ENCODE assay signal across 22 cellular contexts in genomic region chr1:44108241-44108640, GRCh38. TPM values are rescaled to one million over a fixed set of nuclear protein-coding genes. Genes with fewer than 3 reads are reported as not detected.
DNase-seq lines count a peak whose midpoint lies in the region; ATAC-seq, FAIRE-seq and TF ChIP-seq lines count a peak whose summit lies in the region.
"Had no signal": no experiment of that assay in that cellular context is flagged by ENCODE, and none has a peak within 500 bp of the region (broad histone marks: within the 10 kb centered on the region; RNA-seq: fewer than 3 reads in every experiment).

No MANE protein-coding gene starts in this region.

- intact Hi-C loops in HepG2 (cut with micrococcal nuclease; ENCODE audit: unreplicated experiment) = no loop called here

- H3K9ac ChIP-seq in HepG2 (ENCODE audit: insufficient read depth, low read depth, low read length) = no peak overlapping the region

- H3K27ac ChIP-seq in HepG2 (ENCODE audit: extremely low read length, insufficient read depth, low read length) = no peak overlapping the region
- H3K27ac ChIP-seq: A549, epithelial cell of prostate, ovary, skin epidermis, transverse colon had no signal

- no peak overlapping the region for H2AFZ ChIP-seq in HepG2 (ENCODE audit: low read length)

- POLR2A ChIA-PET in AG04449 (lab: Yijun Ruan, JAX) = no interaction called here
- POLR2A ChIA-PET in HepG2 (lab: Yijun Ruan, JAX) = no interaction called here

- TF ChIP-seq EP300 in HepG2 (IDR thresholded peaks at IDR 0.05; ENCODE audit: low read depth in 2 of 2, low read length in 2 of 2) = no peak
- TF ChIP-seq EP300 in HepG2 (CRISPR knock-in tag; IDR thresholded peaks at IDR 0.05; ENCODE audit: borderline replicate concordance) = no peak

- DNase-seq in AG04449 (ENCODE audit: low read depth, low spot score) (peak; percentile 9), HS-5 (ENCODE audit: low read depth) (peak; percentile 18), astrocyte of the cerebellum (ENCODE audit: low read depth) (peak; percentile 4), hepatic stellate cell (ENCODE audit: low spot score) (peak; percentile 37), GM12891 (ENCODE audit: insufficient read length, low spot score) (no peak), HepG2 (ENCODE audit: low spot score) (no peak)
- DNase-seq: activated CD4-positive, alpha-beta memory T cell treated with anti-CD3 and anti-CD28 coated beads for 36 hours; hypothalamus; NCI-H1694 treated with DMSO at 0.1 percent for 48 hours; NCI-H510A treated with DMSO at 0.1 percent for 48 hours; ovary; transverse colon had no signal

- H3K79me2 ChIP-seq in HepG2 (ENCODE audit: insufficient read depth, low read length) = no peaks in the 10 kb centered on the region

- no peak overlapping the region for H3K4me3 ChIP-seq in AG04449 (ENCODE audit: low read depth, low read length)
- no peak overlapping the region for H3K4me3 ChIP-seq in astrocyte of the cerebellum (ENCODE audit: low read depth, low read length)
- no peak overlapping the region for H3K4me3 ChIP-seq in HepG2 (replicated peaks in 1 of 3; ENCODE audit: insufficient read depth in 1 of 3, low read depth in 2 of 3, low read length in 3 of 3)
- H3K4me3 ChIP-seq: A549, ovary, skin epidermis, transverse colon had no signal

- no peak for FAIRE-seq in GM12891 (lab: Jason Lieb, UNC)
- no peak for FAIRE-seq in HepG2 (lab: Jason Lieb, UNC)
- FAIRE-seq: A549, colon, D721Med, GM18507 had no signal

- BruUV-seq in HepG2 (replicated peaks; lab: Mats Ljungman, UMichigan) = no TSS peak

- H3K4me2 ChIP-seq in HepG2 (ENCODE audit: low read depth, low read length) = no peak overlapping the region
- H3K4me2 ChIP-seq: A549 had no signal

- CTCF ChIA-PET in AG04449 (lab: Yijun Ruan, JAX) (interaction anchor here (0.5 to 1.3 kb wide), 4 partner anchors 26 to 103 kb away, joined by 3 to 4 read pairs (median 3); no protein-coding TSS in a partner anchor), HepG2 (lab: Yijun Ruan, JAX; ENCODE audit: low intra/inter-chr PET ratio, low total read pairs) (no interaction called here)

- TF ChIP-seq CTCF in AG04449 (IDR thresholded peaks at IDR 0.05; ENCODE audit: insufficient read depth, low read length, missing control alignments) (no peak), astrocyte of the cerebellum (IDR thresholded peaks at IDR 0.05; ENCODE audit: low read depth, low read length, missing control alignments) (no peak), HepG2 (CRISPR knock-in tag; IDR thresholded peaks at IDR 0.05) (no peak)

- no peak for TF ChIP-seq RAD21 in HepG2 (CRISPR knock-in tag; IDR thresholded peaks at IDR 0.05)

- H4K20me1 ChIP-seq in HepG2 (ENCODE audit: insufficient read depth, low read length) = no peaks in the 10 kb centered on the region

- no peaks in the 10 kb centered on the region for H3K9me3 ChIP-seq in HepG2 (ENCODE audit: low read length)
- H3K9me3 ChIP-seq: A549, ovary, transverse colon had no signal

- ATAC-seq in HG03342 (IDR thresholded peaks at IDR 0.05; ENCODE audit: unreplicated experiment) = no peak
- ATAC-seq in GM18870 (IDR thresholded peaks at IDR 0.05; ENCODE audit: unreplicated experiment) = no peak
- ATAC-seq in HepG2 = no peak
- ATAC-seq: A549; stimulated activated effector memory CD8-positive, alpha-beta T cell treated with anti-CD3 and anti-CD28 coated beads, Interleukin-12 subunit alpha, Interleukin-12 subunit beta, amount 100 ng/mL, for 72 hours had no signal

- 50% methylated on average over 1 of the region's 1 CpG for WGBS in HepG2 (ENCODE audit: low lambda C conversion rate)

- TF ChIP-seq POLR2A in GM12891 (IDR thresholded peaks at IDR 0.05; ENCODE audit: low read depth, low read length) (no peak), HepG2 (IDR thresholded peaks at IDR 0.05; ENCODE audit: insufficient read depth in 1 of 2, low read depth in 2 of 2, low read length in 2 of 2) (no peak)

- peaks cover 1 to 33% of the 10 kb centered on the region in 2 experiments; a peak in 3 of 5 replicates for H3K27me3 ChIP-seq in HepG2 (ENCODE audit: control insufficient read depth in 1 of 2, insufficient read depth in 2 of 2, low read length in 2 of 2)
- H3K27me3 ChIP-seq: ovary had no signal

- in situ Hi-C loops in astrocyte of the cerebellum (cut with HindIII; ENCODE audit: low sequenced_read_pairs) (no loop called here), HepG2 (cut with HindIII; ENCODE audit: extremely low pct_ligation_motif_present, low pct_unique_long_range_greater_than_20kb) (no loop called here)

- H3K36me3 ChIP-seq in HepG2 (replicated peaks in 1 of 2; ENCODE audit: control insufficient read depth in 1 of 2, insufficient read depth in 2 of 2, low read length in 2 of 2) = no peaks in the 10 kb centered on the region
- H3K36me3 ChIP-seq: ovary, transverse colon had no signal

- no peaks in the 10 kb centered on the region for H3K4me1 ChIP-seq in HepG2 (ENCODE audit: insufficient read depth, low read length)
- H3K4me1 ChIP-seq: A549, transverse colon had no signal

TF ChIP-seq in GM12891, 5 proteins besides CTCF, POLR2A, EP300 and RAD21:
- TF ChIP-seq SPI1 (IDR thresholded peaks at IDR 0.05; ENCODE audit: low read depth, low read length) (no peak), PAX5 (IDR thresholded peaks at IDR 0.05; ENCODE audit: insufficient read depth, low read length, severe bottlenecking) (no peak), POU2F2 (IDR thresholded peaks at IDR 0.05; ENCODE audit: low read depth, low read length) (no peak), TAF1 (IDR thresholded peaks at IDR 0.05; ENCODE audit: low read depth, low read length) (no peak), POLR2AphosphoS5 (IDR thresholded peaks at IDR 0.05; ENCODE audit: low read depth, low read length) (no peak)
TF ChIP-seq in GM12891: peak in this region for 0.

TF ChIP-seq in HepG2, 621 proteins besides CTCF, POLR2A, EP300 and RAD21:
- TF ChIP-seq ZNF543 (CRISPR knock-in tag; IDR thresholded peaks at IDR 0.05) (no peak), SRF (IDR thresholded peaks at IDR 0.05; ENCODE audit: low read depth, low read length) (no peak), KLF9 (CRISPR knock-in tag; IDR thresholded peaks at IDR 0.05; ENCODE audit: low read depth) (no peak), FIP1L1 (IDR thresholded peaks at IDR 0.05; ENCODE audit: borderline replicate concordance, insufficient read depth, low read depth, low read length) (no peak), ZNF33B (CRISPR knock-in tag; IDR thresholded peaks at IDR 0.05) (no peak)

RNA-seq across cellular contexts. Expression of gene KLF17, which starts 10.4 kb away (rescaled TPM):
- polyA plus RNA-seq in GM12891 (2012; ENCODE audit: low read depth, missing spikeins) = not detected
- total RNA-seq in HepG2 (2016; rRNA removed; fragmentation: Illumina TruSeq; extraction: Trizol) = not detected in 2 replicates
- not detected in 2 replicates for total RNA-seq in HepG2 (2016; cell fraction: cytosol; rRNA removed; fragmentation: Illumina TruSeq; extraction: Trizol; ENCODE audit: low read depth)
- not detected in 2 replicates for total RNA-seq in HepG2 (2016; cell fraction: insoluble cytoplasmic fraction; rRNA removed; fragmentation: Illumina TruSeq; extraction: Trizol)
- total RNA-seq in HepG2 (2016; cell fraction: membrane; rRNA removed; fragmentation: Illumina TruSeq; extraction: Trizol) = not detected in 2 replicates
- not detected in 2 replicates for total RNA-seq in HepG2 (2016; cell fraction: nucleus; rRNA removed; fragmentation: Illumina TruSeq; extraction: Trizol)
- polyA plus RNA-seq in HepG2 (2011; rRNA removed) = not detected in 2 replicates
- polyA plus RNA-seq in HepG2 (2011; cell fraction: cytosol; rRNA removed) = not detected in 2 replicates
- polyA plus RNA-seq in HepG2 (2011; cell fraction: nucleus; rRNA removed) = not detected in 2 replicates
- polyA plus RNA-seq in HepG2 (2012) = not detected in 2 replicates
- not detected in 2 replicates for polyA plus RNA-seq in HepG2 (2016; cell fraction: cytosol; fragmentation: Illumina TruSeq; extraction: Trizol; ENCODE audit: low read depth)
- polyA plus RNA-seq in HepG2 (2016; cell fraction: insoluble cytoplasmic fraction; fragmentation: Illumina TruSeq; extraction: Trizol; ENCODE audit: low read depth) = not detected in 2 replicates
- not detected in 2 replicates for polyA plus RNA-seq in HepG2 (2016; cell fraction: membrane; fragmentation: Illumina TruSeq; extraction: Trizol; ENCODE audit: low read depth)
- polyA plus RNA-seq in HepG2 (2016; cell fraction: nucleus; fragmentation: Illumina TruSeq; extraction: Trizol; ENCODE audit: insufficient read depth, low read depth) = not detected in 2 replicates
- 0.96 TPM in 1 of 2 replicates, not detected in the other for polyA minus RNA-seq in HepG2 (2011; rRNA and poly(A)+ RNA removed; ENCODE audit: low replicate concordance)
- polyA minus RNA-seq in HepG2 (2011; cell fraction: cytosol; rRNA and poly(A)+ RNA removed) = not detected in 2 replicates
- polyA minus RNA-seq in HepG2 (2011; cell fraction: nucleus; rRNA and poly(A)+ RNA removed) = not detected in 2 replicates
- total RNA-seq: activated CD4-positive, alpha-beta memory T cell treated with anti-CD3 and anti-CD28 coated beads for 36 hours; transverse colon had no signal

RNA-seq across cellular contexts. Expression of gene KLF18, which starts 33.2 kb away (rescaled TPM):
- not detected for polyA plus RNA-seq in GM12891 (2012; ENCODE audit: low read depth, missing spikeins)
- total RNA-seq in HepG2 (2016; rRNA removed; fragmentation: Illumina TruSeq; extraction: Trizol) = not detected in 2 replicates
- not detected in 2 replicates for total RNA-seq in HepG2 (2016; cell fraction: cytosol; rRNA removed; fragmentation: Illumina TruSeq; extraction: Trizol; ENCODE audit: low read depth)
- total RNA-seq in HepG2 (2016; cell fraction: insoluble cytoplasmic fraction; rRNA removed; fragmentation: Illumina TruSeq; extraction: Trizol) = not detected in 2 replicates
- not detected in 2 replicates for total RNA-seq in HepG2 (2016; cell fraction: membrane; rRNA removed; fragmentation: Illumina TruSeq; extraction: Trizol)
- total RNA-seq in HepG2 (2016; cell fraction: nucleus; rRNA removed; fragmentation: Illumina TruSeq; extraction: Trizol) = not detected in 2 replicates
- not detected in 2 replicates for polyA plus RNA-seq in HepG2 (2011; rRNA removed)
- not detected in 2 replicates for polyA plus RNA-seq in HepG2 (2011; cell fraction: cytosol; rRNA removed)
- not detected in 2 replicates for polyA plus RNA-seq in HepG2 (2011; cell fraction: nucleus; rRNA removed)
- not detected in 2 replicates for polyA plus RNA-seq in HepG2 (2012)
- polyA plus RNA-seq in HepG2 (2016; cell fraction: cytosol; fragmentation: Illumina TruSeq; extraction: Trizol; ENCODE audit: low read depth) = not detected in 2 replicates
- not detected in 2 replicates for polyA plus RNA-seq in HepG2 (2016; cell fraction: insoluble cytoplasmic fraction; fragmentation: Illumina TruSeq; extraction: Trizol; ENCODE audit: low read depth)
- polyA plus RNA-seq in HepG2 (2016; cell fraction: membrane; fragmentation: Illumina TruSeq; extraction: Trizol; ENCODE audit: low read depth) = not detected in 2 replicates
- polyA plus RNA-seq in HepG2 (2016; cell fraction: nucleus; fragmentation: Illumina TruSeq; extraction: Trizol; ENCODE audit: insufficient read depth, low read depth) = not detected in 2 replicates
- 0.19 TPM in 1 of 2 replicates, not detected in the other for polyA minus RNA-seq in HepG2 (2011; rRNA and poly(A)+ RNA removed; ENCODE audit: low replicate concordance)
- not detected in 2 replicates for polyA minus RNA-seq in HepG2 (2011; cell fraction: cytosol; rRNA and poly(A)+ RNA removed)
- not detected in 2 replicates for polyA minus RNA-seq in HepG2 (2011; cell fraction: nucleus; rRNA and poly(A)+ RNA removed)
- total RNA-seq: activated CD4-positive, alpha-beta memory T cell treated with anti-CD3 and anti-CD28 coated beads for 36 hours; ovary; transverse colon had no signal
- polyA plus RNA-seq: A549, adipose tissue, ovary had no signal

Comparison
In these comparisons a context has a peak if more than half of its experiments do, and no peak if none do; other contexts are left out.
1. DNase-seq: peak in AG04449 (single experiment), HS-5 (single experiment), astrocyte of the cerebellum (single experiment) and hepatic stellate cell (single experiment); none in GM12891 (single experiment) and HepG2 (single experiment).